20 cellular contexts compared by ENCODE assay signal in genomic region chr2:100053087-100053486, GRCh38.
"Had no signal": no experiment of that assay in that cellular context is flagged by ENCODE, and none has a peak within 500 bp of the region (broad histone marks: within the 10 kb centered on the region; RNA-seq: fewer than 3 reads in every experiment).

No MANE protein-coding gene starts in this region.

- ATAC-seq: naive thymus-derived CD8-positive, alpha-beta T cell; psoas muscle; right cardiac atrium; stimulated activated naive CD8-positive, alpha-beta T cell treated with anti-CD3 and anti-CD28 coated beads, Interleukin-15, amount 100 ng/mL, for 72 hours had no signal

- H3K4me3 Mint-ChIP-seq: naive thymus-derived CD8-positive, alpha-beta T cell; nephron progenitor cell; stimulated activated naive CD8-positive, alpha-beta T cell treated with anti-CD3 and anti-CD28 coated beads, Interleukin-15, amount 100 ng/mL, for 72 hours had no signal

- DNase-seq: dermis blood vessel endothelial cell; effector memory CD4-positive, alpha-beta T cell; head of caudate nucleus; mesendoderm; midbrain; naive thymus-derived CD8-positive, alpha-beta T cell; nephron progenitor cell; nucleus accumbens; ovary; posterior cingulate gyrus; psoas muscle; right cardiac atrium; sigmoid colon; stimulated activated CD4-positive, alpha-beta T cell treated with anti-CD3 and anti-CD28 coated beads, Interleukin-4, amount 100 ng/mL, for 4 hours; stimulated activated naive CD4-positive, alpha-beta T cell; stimulated activated naive CD8-positive, alpha-beta T cell treated with anti-CD3 and anti-CD28 coated beads, Interleukin-15, amount 100 ng/mL, for 72 hours; thyroid gland; trophoblast cell had no signal

- H3K4me3 ChIP-seq: coronary artery, ovary, psoas muscle, sigmoid colon, thyroid gland, vagina had no signal

- H3K9me3 Mint-ChIP-seq: naive thymus-derived CD8-positive, alpha-beta T cell; nephron progenitor cell; stimulated activated naive CD8-positive, alpha-beta T cell treated with anti-CD3 and anti-CD28 coated beads, Interleukin-15, amount 100 ng/mL, for 72 hours had no signal

- H3K4me1 ChIP-seq: psoas muscle, thyroid gland, vagina had no signal

- H3K9me3 ChIP-seq: ovary, psoas muscle, sigmoid colon, thyroid gland, vagina had no signal

- H3K4me1 Mint-ChIP-seq: stimulated activated naive CD8-positive, alpha-beta T cell treated with anti-CD3 and anti-CD28 coated beads, Interleukin-15, amount 100 ng/mL, for 72 hours had no signal

- H3K27ac ChIP-seq: coronary artery, ovary, psoas muscle, sigmoid colon, thyroid gland, vagina had no signal

- H3K36me3 ChIP-seq: ovary, sigmoid colon, thyroid gland, vagina had no signal

- H3K27me3 ChIP-seq: ovary, sigmoid colon, thyroid gland, vagina had no signal

- H3K27ac Mint-ChIP-seq: naive thymus-derived CD8-positive, alpha-beta T cell; nephron progenitor cell; stimulated activated naive CD8-positive, alpha-beta T cell treated with anti-CD3 and anti-CD28 coated beads, Interleukin-15, amount 100 ng/mL, for 72 hours had no signal
